In the genomic region with DNA sequence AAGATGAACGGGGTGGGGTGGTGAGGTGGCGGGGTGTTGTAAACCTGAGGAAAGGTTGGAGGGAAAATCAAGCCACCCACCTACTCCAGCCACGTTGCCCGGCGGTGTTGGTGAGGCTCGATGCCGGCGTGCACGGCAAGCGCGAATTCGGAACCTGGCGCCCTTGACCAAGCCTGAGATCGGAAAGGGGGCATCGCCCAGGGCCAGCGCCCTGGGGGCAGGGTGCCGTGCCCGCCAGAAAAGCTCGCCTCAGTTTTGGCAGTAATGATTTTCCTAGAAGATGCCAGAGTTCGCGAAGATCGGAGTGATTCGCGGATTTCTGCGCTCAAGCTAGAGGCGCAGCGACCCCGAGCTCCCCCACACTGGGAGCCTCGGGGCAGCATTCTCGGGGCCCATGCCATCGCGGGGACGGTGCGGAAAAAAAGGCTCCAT, we compare ENCODE assay signal across 2 cellular contexts.
TF ChIP-seq lines count a peak whose summit lies in the region.

No MANE protein-coding gene starts in this region.

TF ChIP-seq in SK-N-SH, 30 proteins besides CTCF, POLR2A, EP300 and RAD21 (continued from another document):
- TF ChIP-seq, protein P1, sequence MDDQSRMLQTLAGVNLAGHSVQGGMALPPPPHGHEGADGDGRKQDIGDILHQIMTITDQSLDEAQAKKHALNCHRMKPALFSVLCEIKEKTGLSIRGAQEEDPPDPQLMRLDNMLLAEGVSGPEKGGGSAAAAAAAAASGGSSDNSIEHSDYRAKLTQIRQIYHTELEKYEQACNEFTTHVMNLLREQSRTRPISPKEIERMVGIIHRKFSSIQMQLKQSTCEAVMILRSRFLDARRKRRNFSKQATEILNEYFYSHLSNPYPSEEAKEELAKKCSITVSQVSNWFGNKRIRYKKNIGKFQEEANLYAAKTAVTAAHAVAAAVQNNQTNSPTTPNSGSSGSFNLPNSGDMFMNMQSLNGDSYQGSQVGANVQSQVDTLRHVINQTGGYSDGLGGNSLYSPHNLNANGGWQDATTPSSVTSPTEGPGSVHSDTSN (IDR thresholded peaks at IDR 0.05), result no peak
- no peak for TF ChIP-seq TCF12 (IDR thresholded peaks at IDR 0.05)
- no peak for TF ChIP-seq POLR2AphosphoS5 (IDR thresholded peaks at IDR 0.05; ENCODE audit: low read depth, low read length)
- no peak for TF ChIP-seq RXRA (IDR thresholded peaks at IDR 0.05; ENCODE audit: borderline replicate concordance, low read depth)
- TF ChIP-seq JUND (IDR thresholded peaks at IDR 0.05), result no peak
- no peak for TF ChIP-seq FOSL2 (IDR thresholded peaks at IDR 0.05; ENCODE audit: borderline replicate concordance, low read depth)

TF ChIP-seq in SK-N-SH treated with all-trans-retinoic acid at 6 μM for 48 hours, 23 proteins besides CTCF, POLR2A, EP300 and RAD21 (continued from another document):
- TF ChIP-seq, protein P2, sequence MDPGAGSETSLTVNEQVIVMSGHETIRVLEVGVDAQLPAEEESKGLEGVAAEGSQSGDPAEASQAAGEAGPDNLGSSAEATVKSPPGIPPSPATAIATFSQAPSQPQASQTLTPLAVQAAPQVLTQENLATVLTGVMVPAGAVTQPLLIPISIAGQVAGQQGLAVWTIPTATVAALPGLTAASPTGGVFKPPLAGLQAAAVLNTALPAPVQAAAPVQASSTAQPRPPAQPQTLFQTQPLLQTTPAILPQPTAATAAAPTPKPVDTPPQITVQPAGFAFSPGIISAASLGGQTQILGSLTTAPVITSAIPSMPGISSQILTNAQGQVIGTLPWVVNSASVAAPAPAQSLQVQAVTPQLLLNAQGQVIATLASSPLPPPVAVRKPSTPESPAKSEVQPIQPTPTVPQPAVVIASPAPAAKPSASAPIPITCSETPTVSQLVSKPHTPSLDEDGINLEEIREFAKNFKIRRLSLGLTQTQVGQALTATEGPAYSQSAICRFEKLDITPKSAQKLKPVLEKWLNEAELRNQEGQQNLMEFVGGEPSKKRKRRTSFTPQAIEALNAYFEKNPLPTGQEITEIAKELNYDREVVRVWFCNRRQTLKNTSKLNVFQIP (CRISPR knock-in tag; IDR thresholded peaks at IDR 0.05; ENCODE audit: borderline replicate concordance, low read depth), result no peak
- TF ChIP-seq, protein P3, sequence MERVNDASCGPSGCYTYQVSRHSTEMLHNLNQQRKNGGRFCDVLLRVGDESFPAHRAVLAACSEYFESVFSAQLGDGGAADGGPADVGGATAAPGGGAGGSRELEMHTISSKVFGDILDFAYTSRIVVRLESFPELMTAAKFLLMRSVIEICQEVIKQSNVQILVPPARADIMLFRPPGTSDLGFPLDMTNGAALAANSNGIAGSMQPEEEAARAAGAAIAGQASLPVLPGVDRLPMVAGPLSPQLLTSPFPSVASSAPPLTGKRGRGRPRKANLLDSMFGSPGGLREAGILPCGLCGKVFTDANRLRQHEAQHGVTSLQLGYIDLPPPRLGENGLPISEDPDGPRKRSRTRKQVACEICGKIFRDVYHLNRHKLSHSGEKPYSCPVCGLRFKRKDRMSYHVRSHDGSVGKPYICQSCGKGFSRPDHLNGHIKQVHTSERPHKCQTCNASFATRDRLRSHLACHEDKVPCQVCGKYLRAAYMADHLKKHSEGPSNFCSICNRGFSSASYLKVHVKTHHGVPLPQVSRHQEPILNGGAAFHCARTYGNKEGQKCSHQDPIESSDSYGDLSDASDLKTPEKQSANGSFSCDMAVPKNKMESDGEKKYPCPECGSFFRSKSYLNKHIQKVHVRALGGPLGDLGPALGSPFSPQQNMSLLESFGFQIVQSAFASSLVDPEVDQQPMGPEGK (CRISPR knock-in tag; IDR thresholded peaks at IDR 0.05; ENCODE audit: borderline replicate concordance), result no peak
- TF ChIP-seq RARB (CRISPR knock-in tag; IDR thresholded peaks at IDR 0.05), result no peak
- TF ChIP-seq CSDC2 (CRISPR knock-in tag; IDR thresholded peaks at IDR 0.05), result no peak
- no peak for TF ChIP-seq ZFP3 (CRISPR knock-in tag; IDR thresholded peaks at IDR 0.05)
- no peak for TF ChIP-seq BACH2 (CRISPR knock-in tag; IDR thresholded peaks at IDR 0.05; ENCODE audit: borderline replicate concordance)
- no peak for TF ChIP-seq ZNF8 (CRISPR knock-in tag; IDR thresholded peaks at IDR 0.05)
- TF ChIP-seq ISL1 (CRISPR knock-in tag; IDR thresholded peaks at IDR 0.05), result no peak
- TF ChIP-seq ZC3H10 (CRISPR knock-in tag; IDR thresholded peaks at IDR 0.05), result no peak
- TF ChIP-seq PPARA (CRISPR knock-in tag; IDR thresholded peaks at IDR 0.05; ENCODE audit: borderline replicate concordance), result no peak
- TF ChIP-seq ZNF565 (CRISPR knock-in tag; conservative IDR thresholded peaks at IDR 0.05; ENCODE audit: low read depth), result no peak
- TF ChIP-seq SNAI2 (CRISPR knock-in tag; IDR thresholded peaks at IDR 0.05), result no peak
- TF ChIP-seq ZFP30 (CRISPR knock-in tag; IDR thresholded peaks at IDR 0.05), result no peak
- no peak for TF ChIP-seq OSR1 (CRISPR knock-in tag; IDR thresholded peaks at IDR 0.05)
- no peak for TF ChIP-seq ESRRG (CRISPR knock-in tag; IDR thresholded peaks at IDR 0.05)
